7 cellular contexts compared by ENCODE assay signal in the genomic region with DNA sequence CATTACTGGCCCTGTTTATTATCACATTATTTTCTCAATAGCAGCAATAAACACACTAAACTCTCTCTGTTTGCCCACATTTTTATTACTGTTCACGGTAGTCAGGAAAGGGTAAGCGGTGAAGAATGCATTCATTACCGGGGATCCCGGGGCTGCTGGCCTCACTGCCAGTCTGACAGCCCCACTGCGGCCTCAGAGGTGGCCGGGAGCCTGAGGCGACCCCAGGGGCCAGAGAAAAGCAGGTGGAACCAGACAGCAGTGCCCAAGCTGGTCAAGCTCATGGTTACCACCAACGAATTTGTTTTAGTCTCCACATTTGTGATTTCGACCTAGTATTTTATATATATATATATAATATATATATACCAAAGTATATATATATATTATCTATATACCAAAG.
"Had no signal": no experiment of that assay in that cellular context is flagged by ENCODE, and none has a peak within 500 bp of the region (broad histone marks: within the 10 kb centered on the region; RNA-seq: fewer than 3 reads in every experiment).

No MANE protein-coding gene starts in this region.

- FAIRE-seq: GM12878, GM12891, GM12892, GM18507, GM19239 had no signal

- DNase-seq: GDM1, GF-D8 had no signal

- H3K4me3 ChIP-seq: GM12878 had no signal
